In the genomic region with DNA sequence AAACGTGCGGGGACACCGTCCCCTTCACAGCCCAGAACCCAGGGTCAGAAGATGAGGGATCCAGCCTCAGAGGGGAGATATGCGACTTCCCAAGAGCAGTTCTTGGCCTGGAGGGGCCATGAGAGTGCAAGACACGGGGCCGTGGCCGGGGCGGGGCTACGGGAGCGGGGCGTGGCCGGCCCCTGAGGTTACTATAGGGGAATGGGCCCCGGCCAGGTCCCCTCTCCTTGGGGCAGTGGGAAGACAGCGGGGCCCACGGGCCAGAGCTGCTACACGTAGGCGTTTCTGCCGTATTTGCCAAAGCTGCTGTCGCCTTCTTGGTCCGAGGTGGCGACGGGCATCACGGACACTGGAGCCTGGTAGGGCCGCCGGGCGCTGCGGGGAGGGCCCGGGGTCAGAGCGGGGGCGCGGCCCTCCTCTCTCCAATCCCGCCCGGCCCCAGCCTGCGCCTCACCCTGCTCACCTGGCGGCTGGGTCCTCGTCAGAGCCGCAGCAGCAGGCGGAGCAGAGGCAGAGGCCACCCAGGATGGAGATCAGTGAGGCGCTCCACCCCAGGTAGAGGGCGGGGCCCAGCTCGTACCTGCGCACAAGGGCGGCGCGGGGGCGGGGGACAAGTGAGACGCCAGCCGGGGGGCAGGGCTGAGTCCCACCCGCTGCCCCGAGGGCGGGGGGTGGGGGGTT, we compare ENCODE assay signal across 9 cellular contexts. TPM values are rescaled to one million over a fixed set of nuclear protein-coding genes. Genes with fewer than 3 reads are reported as not detected.
A peak's percentile ranks its signal among the peaks of the same experiment; 100 is the strongest.
DNase-seq lines count a peak whose midpoint lies in the region; ATAC-seq and TF ChIP-seq lines count a peak whose summit lies in the region.
"Had no signal": no experiment of that assay in that cellular context is flagged by ENCODE, and none has a peak within 500 bp of the region (broad histone marks: within the 10 kb centered on the region; RNA-seq: fewer than 3 reads in every experiment).

No MANE protein-coding gene starts in this region.

- no peak overlapping the region for H3K27ac Mint-ChIP-seq in activated CD4-positive, alpha-beta memory T cell treated with anti-CD3 and anti-CD28 coated beads, Interleukin-2, amount 10 ng/mL, durations not matched to agents 7 days and 5 days
- H3K27ac Mint-ChIP-seq in activated naive CD4-positive, alpha-beta T cell treated with anti-CD3 and anti-CD28 coated beads, Interleukin-2, amount 50 U/mL, for 72 hours = no peak overlapping the region

- DNase-seq in HPDE6-E6E7 (ENCODE audit: extremely low spot score) (peak; percentile 93), Peyer's patch (peak in 2 of 3 donors; percentile 90 to 91), right cardiac atrium (peak in 1 of 3 donors; percentile 73), sciatic nerve (ENCODE audit: low spot score) (no peak), hippocampal formation (lab: John Stamatoyannopoulos, UW) (no peak)
- DNase-seq in activated CD4-positive, alpha-beta memory T cell treated with anti-CD3 and anti-CD28 coated beads, Interleukin-2, amount 10 ng/mL, durations not matched to agents 7 days and 5 days = no peak
- DNase-seq in activated naive CD4-positive, alpha-beta T cell treated with anti-CD3 and anti-CD28 coated beads, Interleukin-2, amount 50 U/mL, for 72 hours (ENCODE audit: low spot score in 2 of 2) = no peak
- DNase-seq: ovary had no signal

- H3K4me1 Mint-ChIP-seq in activated CD4-positive, alpha-beta memory T cell treated with anti-CD3 and anti-CD28 coated beads, Interleukin-2, amount 10 ng/mL, durations not matched to agents 7 days and 5 days = peaks cover 2% of the 10 kb centered on the region

- no peaks in the 10 kb centered on the region for H3K27me3 ChIP-seq in Peyer's patch
- no peaks in the 10 kb centered on the region for H3K27me3 ChIP-seq in right cardiac atrium (ENCODE audit: control insufficient read depth, insufficient read depth)
- H3K27me3 ChIP-seq: ovary had no signal

- H3K27ac ChIP-seq in Peyer's patch (peak overlapping the region in 3 of 4 donors; percentile 72 to 98 (median 86)), right cardiac atrium (ENCODE audit: low read length) (no peak overlapping the region)
- H3K27ac ChIP-seq: ovary had no signal

- intact Hi-C loops in right cardiac atrium (cut with DNase I) (no loop called here), sciatic nerve (cut with DNase I) (no loop called here)

- H3K36me3 ChIP-seq in Peyer's patch = peaks cover 0 to 12% (median 0%) of the 10 kb centered on the region in 3 donors
- H3K36me3 ChIP-seq: ovary had no signal

- peak in 1 of 2 donors; percentile 73 for TF ChIP-seq POLR2A in Peyer's patch (IDR thresholded peaks at IDR 0.05)

- no peaks in the 10 kb centered on the region for H3K9me3 Mint-ChIP-seq in activated CD4-positive, alpha-beta memory T cell treated with anti-CD3 and anti-CD28 coated beads, Interleukin-2, amount 10 ng/mL, durations not matched to agents 7 days and 5 days
- no peaks in the 10 kb centered on the region for H3K9me3 Mint-ChIP-seq in activated naive CD4-positive, alpha-beta T cell treated with anti-CD3 and anti-CD28 coated beads, Interleukin-2, amount 50 U/mL, for 72 hours

- H3K4me3 Mint-ChIP-seq in activated CD4-positive, alpha-beta memory T cell treated with anti-CD3 and anti-CD28 coated beads, Interleukin-2, amount 10 ng/mL, durations not matched to agents 7 days and 5 days = no peak overlapping the region

- CTCF ChIA-PET in activated CD4-positive, alpha-beta memory T cell treated with anti-CD3 and anti-CD28 coated beads, Interleukin-2, amount 10 ng/mL, durations not matched to agents 7 days and 5 days (lab: Charles Lee) = no interaction called here

- H3K36me3 Mint-ChIP-seq in activated CD4-positive, alpha-beta memory T cell treated with anti-CD3 and anti-CD28 coated beads, Interleukin-2, amount 10 ng/mL, durations not matched to agents 7 days and 5 days (ENCODE audit: low read depth) = peaks cover 7% of the 10 kb centered on the region
- H3K36me3 Mint-ChIP-seq in activated naive CD4-positive, alpha-beta T cell treated with anti-CD3 and anti-CD28 coated beads, Interleukin-2, amount 50 U/mL, for 72 hours = no peaks in the 10 kb centered on the region

- ATAC-seq in right cardiac atrium = peak; percentile 50 to 51
- ATAC-seq in sciatic nerve = peak; percentile 36
- ATAC-seq in GM21367 (IDR thresholded peaks at IDR 0.05; ENCODE audit: unreplicated experiment) = no peak
- no peak for ATAC-seq in activated naive CD4-positive, alpha-beta T cell treated with anti-CD3 and anti-CD28 coated beads, Interleukin-2, amount 50 U/mL, for 72 hours

- no peaks in the 10 kb centered on the region for H3K27me3 Mint-ChIP-seq in activated CD4-positive, alpha-beta memory T cell treated with anti-CD3 and anti-CD28 coated beads, Interleukin-2, amount 10 ng/mL, durations not matched to agents 7 days and 5 days

- H3K4me1 ChIP-seq in Peyer's patch (peaks cover 0 to 28% (median 0%) of the 10 kb centered on the region in 4 donors), right cardiac atrium (ENCODE audit: control insufficient read depth, insufficient read depth, low read length) (no peaks in the 10 kb centered on the region)

- peak in 1 of 6 experiments; percentile 15 for TF ChIP-seq CTCF in Peyer's patch (IDR thresholded peaks at IDR 0.05)

- H3K9me3 ChIP-seq in Peyer's patch (no peaks in the 10 kb centered on the region), right cardiac atrium (ENCODE audit: control insufficient read depth, low read length) (no peaks in the 10 kb centered on the region)
- H3K9me3 ChIP-seq: ovary had no signal

- WGBS in right cardiac atrium = 16% methylated on average over 51 of the region's 51 CpGs

- H3K4me3 ChIP-seq in Peyer's patch (peak overlapping the region in 2 of 4 donors; percentile 41), right cardiac atrium (ENCODE audit: low read length) (peak overlapping the region; percentile 1)
- H3K4me3 ChIP-seq: ovary had no signal

- POLR2A ChIA-PET in activated CD4-positive, alpha-beta memory T cell treated with anti-CD3 and anti-CD28 coated beads, Interleukin-2, amount 10 ng/mL, durations not matched to agents 7 days and 5 days (lab: Charles Lee) = no interaction called here

RNA-seq across cellular contexts. Expression of gene CLDN15, which starts 5.3 kb away (rescaled TPM):
- total RNA-seq in Peyer's patch (100 to 1,000 TPM in 3 of 4 donors, 10 to 100 TPM in 1; 94.9 to 942 (median 697) TPM), right cardiac atrium (1 to 10 TPM; 2.4 to 3.4 (median 3.0) TPM), sciatic nerve (17.4 TPM)
- polyA plus RNA-seq in right cardiac atrium = 4.2 TPM
- total RNA-seq in activated CD4-positive, alpha-beta memory T cell treated with anti-CD3 and anti-CD28 coated beads, Interleukin-2, amount 10 ng/mL, durations not matched to agents 7 days and 5 days = 10 to 100 TPM; 19.7 to 20.6 TPM
- 10 to 100 TPM; 17.3 to 26.1 TPM for total RNA-seq in activated naive CD4-positive, alpha-beta T cell treated with anti-CD3 and anti-CD28 coated beads, Interleukin-2, amount 50 U/mL, for 72 hours

RNA-seq across cellular contexts. Expression of gene FIS1, which starts 12.6 kb away (rescaled TPM):
- total RNA-seq in Peyer's patch = 100 to 1,000 TPM; 143 to 289 (median 231) TPM
- 100 to 1,000 TPM; 245 to 315 (median 279) TPM for total RNA-seq in right cardiac atrium
- 297 TPM for polyA plus RNA-seq in right cardiac atrium
- total RNA-seq in sciatic nerve = 231 TPM
- 10 to 100 TPM; 94.5 to 97.6 TPM for total RNA-seq in activated CD4-positive, alpha-beta memory T cell treated with anti-CD3 and anti-CD28 coated beads, Interleukin-2, amount 10 ng/mL, durations not matched to agents 7 days and 5 days
- total RNA-seq in activated naive CD4-positive, alpha-beta T cell treated with anti-CD3 and anti-CD28 coated beads, Interleukin-2, amount 50 U/mL, for 72 hours = 10 to 100 TPM; 70.0 to 74.8 TPM

RNA-seq across cellular contexts. Expression of gene ZNHIT1, which starts 14.3 kb away (rescaled TPM):
- total RNA-seq in Peyer's patch (100 to 1,000 TPM in 2 of 4 donors, 10 to 100 TPM in 2; 37.1 to 142 (median 110) TPM), right cardiac atrium (10 to 100 TPM; 51.5 to 62.8 (median 55.5) TPM), sciatic nerve (44.3 TPM)
- 108 TPM for polyA plus RNA-seq in right cardiac atrium
- 10 to 100 TPM; 59.9 to 60.5 TPM for total RNA-seq in activated CD4-positive, alpha-beta memory T cell treated with anti-CD3 and anti-CD28 coated beads, Interleukin-2, amount 10 ng/mL, durations not matched to agents 7 days and 5 days
- 10 to 100 TPM; 49.9 to 50.3 TPM for total RNA-seq in activated naive CD4-positive, alpha-beta T cell treated with anti-CD3 and anti-CD28 coated beads, Interleukin-2, amount 50 U/mL, for 72 hours

RNA-seq across cellular contexts. Expression of gene PLOD3, which starts 14.9 kb away (rescaled TPM):
- total RNA-seq in Peyer's patch (100 to 1,000 TPM in 2 of 4 donors, 10 to 100 TPM in 2; 62.7 to 103 (median 83.7) TPM), right cardiac atrium (10 to 100 TPM; 34.8 to 52.8 (median 44.0) TPM), sciatic nerve (89.7 TPM)
- 31.2 TPM for polyA plus RNA-seq in right cardiac atrium
- 10 to 100 TPM; 63.3 to 66.6 TPM for total RNA-seq in activated CD4-positive, alpha-beta memory T cell treated with anti-CD3 and anti-CD28 coated beads, Interleukin-2, amount 10 ng/mL, durations not matched to agents 7 days and 5 days
- 10 to 100 TPM; 44.7 to 53.5 TPM for total RNA-seq in activated naive CD4-positive, alpha-beta T cell treated with anti-CD3 and anti-CD28 coated beads, Interleukin-2, amount 50 U/mL, for 72 hours

RNA-seq across cellular contexts. Expression of gene MOGAT3, which starts 31.4 kb away (rescaled TPM):
- total RNA-seq in Peyer's patch (100 to 1,000 TPM in 2 of 4 donors, 10 to 100 TPM in 1, not detected in 1; 91.4 to 195 (median 123) TPM), right cardiac atrium (not detected), sciatic nerve (not detected)
- polyA plus RNA-seq in right cardiac atrium = not detected
- not detected for total RNA-seq in activated CD4-positive, alpha-beta memory T cell treated with anti-CD3 and anti-CD28 coated beads, Interleukin-2, amount 10 ng/mL, durations not matched to agents 7 days and 5 days
- not detected for total RNA-seq in activated naive CD4-positive, alpha-beta T cell treated with anti-CD3 and anti-CD28 coated beads, Interleukin-2, amount 50 U/mL, for 72 hours
- polyA plus RNA-seq: ovary had no signal

Comparison
In these comparisons a context has a peak if more than half of its experiments do, and no peak if none do; other contexts are left out.
1. DNase-seq: peak in HPDE6-E6E7 (single experiment) and Peyer's patch (2 of 3); none in sciatic nerve (single experiment), activated CD4-positive, alpha-beta memory T cell treated with anti-CD3 and anti-CD28 coated beads, Interleukin-2, amount 10 ng/mL, durations not matched to agents 7 days and 5 days (single experiment), hippocampal formation (0 of 2) and activated naive CD4-positive, alpha-beta T cell treated with anti-CD3 and anti-CD28 coated beads, Interleukin-2, amount 50 U/mL, for 72 hours (0 of 2).
2. ATAC-seq: peak in right cardiac atrium (2 of 2) and sciatic nerve (single experiment); none in GM21367 (single experiment) and activated naive CD4-positive, alpha-beta T cell treated with anti-CD3 and anti-CD28 coated beads, Interleukin-2, amount 50 U/mL, for 72 hours (0 of 2).